In genomic region chr13:20206836-20207235, GRCh38 we compare ENCODE assay signal across 2 cellular contexts.
TF ChIP-seq lines count a peak whose summit lies in the region.

No MANE protein-coding gene starts in this region.

TF ChIP-seq in GM23338, 12 proteins besides CTCF, POLR2A, EP300 and RAD21:
- no peak for TF ChIP-seq NANOG (IDR thresholded peaks at IDR 0.05; ENCODE audit: borderline replicate concordance)
TF ChIP-seq in GM23338: peak in this region for 0.

TF ChIP-seq in K562, 482 proteins besides CTCF, POLR2A, EP300 and RAD21:
- TF ChIP-seq ZNF165 (CRISPR knock-in tag; IDR thresholded peaks at IDR 0.05; ENCODE audit: borderline replicate concordance), result no peak
- 0 out of 2 replicates have a peak, but pooled peaks have one; percentile 17 for TF ChIP-seq TCF3 (CRISPR knock-in tag; IDR thresholded peaks at IDR 0.05)
- TF ChIP-seq TAL1 (IDR thresholded peaks at IDR 0.05), result peak; percentile 45; the same call in 1 of the 2 replicates
- TF ChIP-seq CBFA2T2 (conservative IDR thresholded peaks at IDR 0.05), result peak; percentile 34
